9 cellular contexts compared by ENCODE assay signal in the genomic region with DNA sequence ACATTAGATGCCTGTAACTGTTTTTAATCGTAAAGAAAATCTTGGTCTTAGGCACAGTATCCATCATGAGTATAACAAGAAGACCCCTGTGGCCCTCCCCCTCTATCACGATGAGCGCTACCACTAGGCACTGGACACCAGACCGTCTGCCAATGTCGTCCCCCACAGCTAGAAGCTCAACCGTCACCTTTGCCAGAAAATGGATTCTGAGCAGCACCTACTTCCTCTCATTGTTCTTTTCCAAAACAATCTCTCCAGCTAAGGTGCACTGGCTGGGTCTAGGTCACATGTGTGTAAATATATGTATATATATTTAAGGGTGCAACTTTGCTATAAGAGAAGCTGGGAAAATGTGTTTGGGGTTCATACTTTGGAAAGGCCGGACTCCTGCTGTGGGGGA. TPM values are rescaled to one million over a fixed set of nuclear protein-coding genes. Genes with fewer than 3 reads are reported as not detected.
"Had no signal": no experiment of that assay in that cellular context is flagged by ENCODE, and none has a peak within 500 bp of the region (broad histone marks: within the 10 kb centered on the region; RNA-seq: fewer than 3 reads in every experiment).

No MANE protein-coding gene starts in this region.

- DNase-seq: GM23248, GOT3, H9, HCEC 1CT, KG1 had no signal

- H3K4me3 ChIP-seq: GM23248, K562 had no signal

- FAIRE-seq: H54, HepG2, K562 had no signal

- H3K27ac ChIP-seq: GM23248, HL-60 had no signal

- H3K9ac ChIP-seq: GM23248 had no signal

- H3K4me3 Mint-ChIP-seq: H9 had no signal

- ATAC-seq: HepG2, K562 had no signal

- H2AFZ ChIP-seq: GM23248 had no signal

- H3K27ac Mint-ChIP-seq: H9 had no signal

RNA-seq across cellular contexts. Expression of a gene that starts 15.7 kb away (rescaled TPM):
- total RNA-seq: HepG2 had no signal
